Comparison of ENCODE assay signal across 20 cellular contexts in genomic region chr18:69162649-69163048, GRCh38.
DNase-seq lines count a peak whose midpoint lies in the region; ATAC-seq and TF ChIP-seq lines count a peak whose summit lies in the region.
"Had no signal": no experiment of that assay in that cellular context is flagged by ENCODE, and none has a peak within 500 bp of the region (broad histone marks: within the 10 kb centered on the region; RNA-seq: fewer than 3 reads in every experiment).

No MANE protein-coding gene starts in this region.

- no peak for ATAC-seq in IMR-90 (ENCODE audit: low read depth)
- ATAC-seq in PC-3, result no peak
- ATAC-seq in GM18858 (IDR thresholded peaks at IDR 0.05; ENCODE audit: unreplicated experiment), result no peak
- no peak for ATAC-seq in SK-N-SH treated with all-trans-retinoic acid at 6 μM for 48 hours
- ATAC-seq: CD8-positive, alpha-beta T cell had no signal

- H3K18ac ChIP-seq in IMR-90 (ENCODE audit: low read depth, low read length), result no peak overlapping the region

- TF ChIP-seq RAD21 in IMR-90 (IDR thresholded peaks at IDR 0.05; ENCODE audit: low read length), result no peak

- H2BK5ac ChIP-seq in IMR-90 (ENCODE audit: low read depth, low read length, poor library complexity, severe bottlenecking), result no peak overlapping the region

- no peak overlapping the region for H4K8ac ChIP-seq in IMR-90 (ENCODE audit: low read depth in 2 of 2, low read length in 2 of 2)

- H3K27me3 Mint-ChIP-seq in HFFc6 (ENCODE audit: insufficient read depth), result no peaks in the 10 kb centered on the region; the same call in 1 of the 2 replicates
- H3K27me3 Mint-ChIP-seq: B cell; CD4-positive, alpha-beta T cell had no signal

- peaks cover 3% of the 10 kb centered on the region; the same call in 1 of the 2 replicates for H3K9me1 ChIP-seq in IMR-90 (ENCODE audit: insufficient read depth, low read length)

- 0 out of 2 replicates have a peak overlapping the region, but pooled peaks have one; percentile 37 for H3K14ac ChIP-seq in IMR-90 (replicated peaks; ENCODE audit: low read depth, low read length)

- no peak overlapping the region for H3K4ac ChIP-seq in IMR-90 (ENCODE audit: low read depth, low read length)

- H3K9me2 ChIP-seq in PC-3 (replicated peaks; ENCODE audit: low read length), result no peaks in the 10 kb centered on the region

- intact Hi-C loops in IMR-90 (cut with micrococcal nuclease), result no loop called here
- intact Hi-C loops in PC-3 (cut with micrococcal nuclease), result no loop called here

- in situ Hi-C loops in IMR-90 (cut with MboI; ENCODE audit: low sequenced_read_pairs), result no loop called here

- H3K4me2 ChIP-seq in IMR-90 (ENCODE audit: low read depth, low read length), result no peak overlapping the region
- 0 out of 2 replicates have a peak overlapping the region, but pooled peaks have one; percentile 16 for H3K4me2 ChIP-seq in PC-3 (ENCODE audit: low read length)
- no peak overlapping the region for H3K4me2 ChIP-seq in fibroblast of lung (ENCODE audit: extremely low read depth, insufficient read depth, low read length)
- H3K4me2 ChIP-seq: BLaER1 treated with 17β-estradiol and CSF1 and Interleukin-3, amounts not matched to agents 10 nM and 100 nM had no signal

- no peaks in the 10 kb centered on the region; the same call in 1 of the 2 replicates for H3K4me1 Mint-ChIP-seq in HFFc6 (ENCODE audit: low read depth)
- H3K4me1 Mint-ChIP-seq: B cell had no signal

- no peak overlapping the region for H4K91ac ChIP-seq in IMR-90 (ENCODE audit: insufficient read depth, low read depth, low read length)

- CTCF ChIA-PET in IMR-90 (lab: Yijun Ruan, JAX) (interaction anchor here (0.5 kb wide), 1 partner anchor 119 kb away, joined by 5 read pairs; no protein-coding TSS in a partner anchor), PC-3 (lab: Charles Lee) (no interaction called here)

- no peak overlapping the region for H3K27ac Mint-ChIP-seq in HFFc6
- H3K27ac Mint-ChIP-seq: B cell; CD4-positive, alpha-beta T cell; CD8-positive, alpha-beta T cell had no signal

- H3K79me1 ChIP-seq in IMR-90 (ENCODE audit: low read depth in 1 of 2, low read length in 2 of 2), result no peaks in the 10 kb centered on the region

- H3K27ac ChIP-seq in IMR-90 (ENCODE audit: insufficient read depth, low read length) (no peak overlapping the region), PC-3 (ENCODE audit: low read length) (no peak overlapping the region), fibroblast of lung (ENCODE audit: insufficient read depth, low read length) (no peak overlapping the region)
- H3K27ac ChIP-seq: BLaER1 treated with 17β-estradiol and CSF1 and Interleukin-3, amounts not matched to agents 10 nM and 100 nM; C4-2B had no signal

- H2BK15ac ChIP-seq in IMR-90 (ENCODE audit: low read depth, low read length), result no peak overlapping the region

- no peak for DNase-seq in HFFc6
- DNase-seq in IMR-90, result no peak
- no peak for DNase-seq in PC-3
- DNase-seq in fibroblast of lung (ENCODE audit: low read depth in 2 of 2), result no peak
- DNase-seq in AG20443 (ENCODE audit: low spot score), result no peak
- DNase-seq in effector CD4-positive, alpha-beta T cell, result no peak
- DNase-seq: 8988T; ACHN; AML-193; Caco-2; Calu3; CD4-positive, alpha-beta T cell; CD8-positive, alpha-beta T cell; DMS79 treated with DMSO at 0.1 percent for 48 hours; GF-D8 had no signal

- no peak overlapping the region for H3K4me3 ChIP-seq in IMR-90 (ENCODE audit: insufficient read depth, low read depth, low read length)
- H3K4me3 ChIP-seq in PC-3 (ENCODE audit: low read length), result peak overlapping the region; percentile 43; the same call in 1 of the 2 replicates
- no peak overlapping the region for H3K4me3 ChIP-seq in fibroblast of lung (replicated peaks in 1 of 4; ENCODE audit: control extremely low read depth in 1 of 4, insufficient read depth in 1 of 4, low read depth in 3 of 4, low read length in 4 of 4)
- H3K4me3 ChIP-seq: BLaER1 treated with 17β-estradiol and CSF1 and Interleukin-3, amounts not matched to agents 10 nM and 100 nM had no signal

- peaks cover 2% of the 10 kb centered on the region; the same call in 1 of the 2 replicates for H4K20me1 ChIP-seq in IMR-90 (ENCODE audit: insufficient read depth, low read length)
- no peaks in the 10 kb centered on the region for H4K20me1 ChIP-seq in PC-3 (ENCODE audit: low read length)
- H4K20me1 ChIP-seq in fibroblast of lung (ENCODE audit: control insufficient read depth, extremely low read depth, insufficient read depth, low read length), result no peaks in the 10 kb centered on the region
- H4K20me1 ChIP-seq: BLaER1 treated with 17β-estradiol and CSF1 and Interleukin-3, amounts not matched to agents 10 nM and 100 nM had no signal

- peak overlapping the region; percentile 61; the same call in 1 of the 2 replicates for H3K4me3 Mint-ChIP-seq in HFFc6
- H3K4me3 Mint-ChIP-seq: B cell; CD4-positive, alpha-beta T cell; CD8-positive, alpha-beta T cell had no signal

- no peak for TF ChIP-seq CTCF in HFFc6 (IDR thresholded peaks at IDR 0.05)
- no peak for TF ChIP-seq CTCF in IMR-90 (conservative IDR thresholded peaks at IDR 0.05; ENCODE audit: low read depth, low read length)
- no peak for TF ChIP-seq CTCF in PC-3 (conservative IDR thresholded peaks at IDR 0.05; ENCODE audit: low read depth, low read length)
- no peak for TF ChIP-seq CTCF in fibroblast of lung (conservative IDR thresholded peaks at IDR 0.05 in 1 of 2, IDR thresholded peaks at IDR 0.05 in 1 of 2; ENCODE audit: low read depth in 1 of 2, low read length in 2 of 2)

- H3K4me1 ChIP-seq in IMR-90 (ENCODE audit: control insufficient read depth, insufficient read depth, low read length), result peaks cover 2% of the 10 kb centered on the region; the same call in 1 of the 2 replicates
- H3K4me1 ChIP-seq in PC-3 (ENCODE audit: insufficient read depth, low read length), result no peaks in the 10 kb centered on the region
- H3K4me1 ChIP-seq in fibroblast of lung (ENCODE audit: control insufficient read depth, extremely low read depth, insufficient read depth, low read length), result peaks cover 3% of the 10 kb centered on the region
- H3K4me1 ChIP-seq: Caco-2 had no signal

- no peaks in the 10 kb centered on the region for H3K36me3 Mint-ChIP-seq in HFFc6 (ENCODE audit: low read depth)
- H3K36me3 Mint-ChIP-seq: CD8-positive, alpha-beta T cell had no signal

- no peak overlapping the region for H2AK9ac ChIP-seq in IMR-90 (replicated peaks; ENCODE audit: low read depth, low read length, poor library complexity)

- no peak overlapping the region for H2AFZ ChIP-seq in IMR-90 (replicated peaks; ENCODE audit: low read length, poor library complexity)
- no peak overlapping the region for H2AFZ ChIP-seq in PC-3 (ENCODE audit: low read length)
- peak overlapping the region; percentile 28 for H2AFZ ChIP-seq in fibroblast of lung (ENCODE audit: low read length)

- no peak overlapping the region for H2BK20ac ChIP-seq in IMR-90 (ENCODE audit: low read depth, low read length)

- H3K36me3 ChIP-seq in IMR-90 (ENCODE audit: control insufficient read depth, insufficient read depth, low read length) (no peaks in the 10 kb centered on the region), PC-3 (ENCODE audit: low read depth, low read length) (no peaks in the 10 kb centered on the region), fibroblast of lung (ENCODE audit: control insufficient read depth, insufficient read depth, low read length) (no peaks in the 10 kb centered on the region)
- H3K36me3 ChIP-seq: BLaER1 treated with 17β-estradiol and CSF1 and Interleukin-3, amounts not matched to agents 10 nM and 100 nM had no signal

- POLR2A ChIA-PET in IMR-90 (lab: Charles Lee; ENCODE audit: unreplicated experiment) (no interaction called here), PC-3 (lab: Charles Lee; ENCODE audit: unreplicated experiment) (no interaction called here)

- H3K56ac ChIP-seq in IMR-90 (ENCODE audit: extremely low read depth, insufficient read depth, low read length), result no peak overlapping the region

- H4K5ac ChIP-seq in IMR-90 (ENCODE audit: low read depth, low read length), result no peak overlapping the region

- no peak overlapping the region for H3K23ac ChIP-seq in IMR-90 (ENCODE audit: low read depth, low read length)

- H3K27me3 ChIP-seq in IMR-90 (ENCODE audit: control insufficient read depth, insufficient read depth, low read length), result no peaks in the 10 kb centered on the region
- H3K27me3 ChIP-seq in PC-3 (ENCODE audit: low read length), result no peaks in the 10 kb centered on the region
- H3K27me3 ChIP-seq in fibroblast of lung (ENCODE audit: control insufficient read depth, insufficient read depth, low read length), result no peaks in the 10 kb centered on the region
- H3K27me3 ChIP-seq: BLaER1 treated with 17β-estradiol and CSF1 and Interleukin-3, amounts not matched to agents 10 nM and 100 nM had no signal

- TF ChIP-seq POLR2A in IMR-90 (IDR thresholded peaks at IDR 0.05; ENCODE audit: low read depth, low read length), result no peak

- BruUV-seq in IMR-90 (replicated peaks; lab: Mats Ljungman, UMichigan) (no TSS peak), PC-3 (replicated peaks; lab: Mats Ljungman, UMichigan) (no TSS peak)

- H3K79me2 ChIP-seq in PC-3 (ENCODE audit: low read length), result no peaks in the 10 kb centered on the region
- H3K79me2 ChIP-seq in fibroblast of lung (ENCODE audit: control insufficient read depth, insufficient read depth, low read length), result no peaks in the 10 kb centered on the region

- dilution Hi-C loops in IMR-90 (cut with HindIII; ENCODE audit: low sequenced_read_pairs, unreplicated experiment), result no loop called here

- no peak overlapping the region for H2AK5ac ChIP-seq in IMR-90 (ENCODE audit: low read depth, low read length)

- peaks cover 29% of the 10 kb centered on the region for H3K9me3 Mint-ChIP-seq in HFFc6
- H3K9me3 Mint-ChIP-seq: CD4-positive, alpha-beta T cell; CD8-positive, alpha-beta T cell had no signal

- H3K9me3 ChIP-seq in IMR-90 (ENCODE audit: control insufficient read depth, insufficient read depth, low read length), result no peaks in the 10 kb centered on the region
- H3K9me3 ChIP-seq in PC-3 (ENCODE audit: low read length), result no peaks in the 10 kb centered on the region
- no peaks in the 10 kb centered on the region for H3K9me3 ChIP-seq in fibroblast of lung (ENCODE audit: control insufficient read depth, insufficient read depth, low read depth, low read length)
- H3K9me3 ChIP-seq: BLaER1 treated with 17β-estradiol and CSF1 and Interleukin-3, amounts not matched to agents 10 nM and 100 nM; Caco-2 had no signal

- H3K9ac ChIP-seq in IMR-90 (ENCODE audit: low read depth, low read length), result no peak overlapping the region
- no peak overlapping the region for H3K9ac ChIP-seq in PC-3 (ENCODE audit: low read length)
- H3K9ac ChIP-seq in fibroblast of lung (ENCODE audit: insufficient read depth, low read length), result no peak overlapping the region
- H3K9ac ChIP-seq: BLaER1 treated with 17β-estradiol and CSF1 and Interleukin-3, amounts not matched to agents 10 nM and 100 nM had no signal

- peak overlapping the region; percentile 14; the same call in 1 of the 2 replicates for H2BK120ac ChIP-seq in IMR-90 (ENCODE audit: low read depth, low read length)

- no peaks in the 10 kb centered on the region for H3F3A ChIP-seq in PC-3 (ENCODE audit: low read length, unreplicated experiment)

TF ChIP-seq in IMR-90, 13 proteins besides CTCF, POLR2A, EP300 and RAD21 (continues in another document):
- TF ChIP-seq SMC3 (IDR thresholded peaks at IDR 0.05; ENCODE audit: low read depth, low read length), result no peak
- no peak for TF ChIP-seq NFE2L2 (IDR thresholded peaks at IDR 0.05; ENCODE audit: low read depth, low read length)

TF ChIP-seq in SK-N-SH treated with all-trans-retinoic acid at 6 μM for 48 hours, 23 proteins besides CTCF, POLR2A, EP300 and RAD21 (continues in another document):
- TF ChIP-seq ZFP3 (CRISPR knock-in tag; IDR thresholded peaks at IDR 0.05), result no peak
- TF ChIP-seq ZNF565 (CRISPR knock-in tag; conservative IDR thresholded peaks at IDR 0.05; ENCODE audit: low read depth), result no peak
